ENCODE assay signal across 8 cellular contexts in the genomic region with DNA sequence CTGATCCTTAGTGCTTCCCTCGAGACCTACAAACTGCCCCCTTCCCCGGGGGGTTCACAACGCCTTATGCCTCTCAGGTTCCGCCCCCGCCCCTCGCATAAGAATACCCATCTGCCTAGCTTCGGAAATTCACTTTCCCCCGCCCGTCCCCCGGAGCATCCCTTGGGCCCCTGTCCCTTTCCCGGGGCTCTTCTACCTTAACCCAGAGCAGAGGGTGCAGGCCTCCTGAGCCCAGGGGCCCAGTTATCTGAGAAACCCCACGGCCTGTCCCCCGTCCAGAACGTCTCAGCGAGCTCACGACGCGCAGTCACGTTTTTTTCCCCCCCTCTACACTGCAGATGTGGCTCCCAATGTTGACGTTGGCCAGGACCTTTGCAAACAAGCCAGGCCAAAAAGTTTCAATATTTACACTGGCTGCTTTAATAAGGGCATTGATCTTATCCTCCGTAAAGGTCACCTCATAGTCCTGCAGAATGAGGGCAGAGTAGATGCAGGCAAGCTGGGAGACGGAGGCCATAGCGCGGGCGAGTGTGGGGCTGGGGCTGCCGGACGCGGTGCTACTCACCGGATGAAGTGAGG. TPM values are rescaled to one million over a fixed set of nuclear protein-coding genes. Genes with fewer than 3 reads are reported as not detected.
DNase-seq lines count a peak whose midpoint lies in the region; ATAC-seq and TF ChIP-seq lines count a peak whose summit lies in the region.

No MANE protein-coding gene starts in this region.

- peak; percentile 53 for DNase-seq in activated T-cell treated with anti-CD3 and anti-CD28 coated beads, Interleukin-2, amount 50 U/mL, for 24 hours
- no peak for DNase-seq in activated T-cell treated with anti-CD3 and anti-CD28 coated beads, Interleukin-2, amount 50 U/mL, for 48 hours
- DNase-seq in HCT116 (ENCODE audit: low read depth, low spot score) = no peak
- peak; percentile 70 for DNase-seq in NCI-H146 (lab: John Stamatoyannopoulos, UW)
- DNase-seq in astrocyte of the spinal cord (ENCODE audit: low read depth, low spot score) = no peak
- DNase-seq in stimulated activated CD4-positive, alpha-beta T cell treated with anti-CD3 and anti-CD28 coated beads, Interleukin-1b, Interleukin-23, amount 100 ng/mL, for 48 hours = peak; percentile 25
- DNase-seq in hippocampal formation (lab: John Stamatoyannopoulos, UW) = no peak

- no peaks in the 10 kb centered on the region for H3K9me3 Mint-ChIP-seq in activated T-cell treated with anti-CD3 and anti-CD28 coated beads, Interleukin-2, amount 50 U/mL, for 24 hours

- H3K27ac ChIP-seq in HCT116 (ENCODE audit: low read depth, low read length) (peak overlapping the region; percentile 72), iPS-20b (ENCODE audit: low read length) (no peak overlapping the region)

- ATAC-seq in HCT116 = peak; percentile 34

- POLR2A ChIA-PET in HCT116 (lab: Charles Lee) = interaction anchor here (0.6 to 2.9 kb wide), 6 partner anchors 24 to 198 kb away, joined by 3 to 16 read pairs (median 4); partner anchors contain the start of gene BRCA1

- intact Hi-C loops in HCT116 (cut with micrococcal nuclease) = loop anchor here (1.0 to 2.0 kb wide), 2 partner anchors 44 to 147 kb away; partner anchors contain the start of genes BRCA1 and VAT1

- no peaks in the 10 kb centered on the region for H3K36me3 ChIP-seq in HCT116 (ENCODE audit: control insufficient read depth in 1 of 2, insufficient read depth in 2 of 2, low read length in 2 of 2)
- no peaks in the 10 kb centered on the region for H3K36me3 ChIP-seq in iPS-20b (ENCODE audit: insufficient read depth, low read depth, low read length)

- H3K9me3 ChIP-seq in HCT116 (ENCODE audit: control insufficient read depth in 1 of 2, insufficient read depth in 1 of 2, low read depth in 1 of 2, low read length in 2 of 2) = no peaks in the 10 kb centered on the region
- no peaks in the 10 kb centered on the region for H3K9me3 ChIP-seq in iPS-20b (ENCODE audit: insufficient read depth, low read depth, low read length)

- RAD21 ChIA-PET in HCT116 (lab: Charles Lee; ENCODE audit: low non-redundant PET in 1 of 2, low total read pairs in 2 of 2, uncharacterized antibody in 2 of 2, unreplicated experiment in 2 of 2) = interaction anchor here in 1 of 2 experiments (0.7 kb wide), 1 partner anchor 161 kb away, joined by 5 read pairs; no protein-coding TSS in a partner anchor

- H3K36me3 Mint-ChIP-seq in activated T-cell treated with anti-CD3 and anti-CD28 coated beads, Interleukin-2, amount 50 U/mL, for 24 hours (ENCODE audit: low read depth) = peaks cover 11% of the 10 kb centered on the region

- peak overlapping the region; percentile 90 for H3K4me2 ChIP-seq in HCT116 (ENCODE audit: low read length)

- no peak overlapping the region for H3K27ac Mint-ChIP-seq in activated T-cell treated with anti-CD3 and anti-CD28 coated beads, Interleukin-2, amount 50 U/mL, for 24 hours

- no peaks in the 10 kb centered on the region for H4K20me1 ChIP-seq in HCT116 (ENCODE audit: insufficient read depth)

- in situ Hi-C loops in astrocyte of the spinal cord (cut with HindIII; ENCODE audit: low sequenced_read_pairs) = no loop called here

- TSS peak; percentile 70 for BruUV-seq in HCT116 (replicated peaks; lab: Mats Ljungman, UMichigan)

- CTCF ChIA-PET in HCT116 (lab: Charles Lee) = no interaction called here

- TF ChIP-seq RAD21 in HCT116 (IDR thresholded peaks at IDR 0.05; ENCODE audit: low read depth) = no peak

- H3K4me3 Mint-ChIP-seq in activated T-cell treated with anti-CD3 and anti-CD28 coated beads, Interleukin-2, amount 50 U/mL, for 24 hours = no peak overlapping the region

- TF ChIP-seq CTCF in HCT116 (IDR thresholded peaks at IDR 0.05 in 2 of 3, conservative IDR thresholded peaks at IDR 0.05 in 1 of 3; ENCODE audit: borderline replicate concordance in 1 of 3, insufficient read depth in 1 of 3, low read depth in 2 of 3, low read length in 2 of 3) = no peak
- no peak for TF ChIP-seq CTCF in astrocyte of the spinal cord (IDR thresholded peaks at IDR 0.05; ENCODE audit: low read depth, low read length)

- H2AFZ ChIP-seq in HCT116 (ENCODE audit: low read depth, low read length, poor library complexity, severe bottlenecking) = no peak overlapping the region

- H3K4me1 Mint-ChIP-seq in activated T-cell treated with anti-CD3 and anti-CD28 coated beads, Interleukin-2, amount 50 U/mL, for 24 hours (ENCODE audit: low read depth) = peaks cover 21% of the 10 kb centered on the region

- H3K9ac ChIP-seq in HCT116 (ENCODE audit: low read length) (peak overlapping the region; percentile 86), iPS-20b (ENCODE audit: low read depth, low read length) (peak overlapping the region; percentile 87; the same call in 1 of the 2 replicates)

- no peaks in the 10 kb centered on the region for H3K9me2 ChIP-seq in HCT116 (ENCODE audit: insufficient read depth)

- H3K4me1 ChIP-seq in HCT116 (ENCODE audit: control insufficient read depth in 1 of 2, insufficient read depth in 2 of 2, low read length in 2 of 2) (peaks cover 8 to 23% of the 10 kb centered on the region in 2 experiments), iPS-20b (ENCODE audit: insufficient read depth, low read length) (peaks cover 5% of the 10 kb centered on the region; the same call in 1 of the 2 replicates)

- peak overlapping the region; percentile 76 to 98 for H3K4me3 ChIP-seq in HCT116 (replicated peaks in 1 of 2; ENCODE audit: low read depth in 1 of 2, low read length in 2 of 2)
- peak overlapping the region; percentile 73 for H3K4me3 ChIP-seq in astrocyte of the spinal cord (ENCODE audit: low read depth, low read length)
- peak overlapping the region; percentile 89 for H3K4me3 ChIP-seq in iPS-20b (ENCODE audit: low read length)

- no peak for TF ChIP-seq POLR2A in HCT116 (IDR thresholded peaks at IDR 0.05; ENCODE audit: borderline replicate concordance, extremely low read depth, insufficient read depth, insufficient read length)

- no peaks in the 10 kb centered on the region for H3K27me3 Mint-ChIP-seq in activated T-cell treated with anti-CD3 and anti-CD28 coated beads, Interleukin-2, amount 50 U/mL, for 24 hours

- peaks cover 47% of the 10 kb centered on the region for H3K79me2 ChIP-seq in HCT116 (ENCODE audit: insufficient read depth, low read length)

- H3K27me3 ChIP-seq in HCT116 (ENCODE audit: insufficient read depth, low read length) (no peaks in the 10 kb centered on the region), iPS-20b (ENCODE audit: insufficient read depth, low read length) (no peaks in the 10 kb centered on the region)

TF ChIP-seq in HCT116, 20 proteins besides CTCF, POLR2A, EP300 and RAD21:
- peak; percentile 45; the same call in 1 of the 2 replicates for TF ChIP-seq EGR1 (IDR thresholded peaks at IDR 0.05; ENCODE audit: low read depth)
- TF ChIP-seq MAX (IDR thresholded peaks at IDR 0.05) = peak; percentile 42; the same call in 1 of the 2 replicates
- no peak for TF ChIP-seq POLR2AphosphoS5 (IDR thresholded peaks at IDR 0.05; ENCODE audit: low read depth, low read length)

RNA-seq across cellular contexts. Expression of gene NBR1, which starts 1.4 kb away (rescaled TPM):
- total RNA-seq in HCT116 (2021; ENCODE audit: unreplicated experiment) = 60.8 TPM
- polyA plus RNA-seq in HCT116 (2012) = 40.9 and 46.4 TPM in 2 replicates

RNA-seq across cellular contexts. Expression of gene TMEM106A, which starts 42.0 kb away (rescaled TPM):
- total RNA-seq in HCT116 (2021; ENCODE audit: unreplicated experiment) = 3.5 TPM
- polyA plus RNA-seq in HCT116 (2012) = 1.9 and 2.3 TPM in 2 replicates

RNA-seq across cellular contexts. Expression of gene BRCA1, which starts 44.5 kb away (rescaled TPM):
- total RNA-seq in HCT116 (2021; ENCODE audit: unreplicated experiment) = 44.1 TPM
- 22.2 and 27.2 TPM in 2 replicates for polyA plus RNA-seq in HCT116 (2012)

RNA-seq across cellular contexts. Expression of gene CCDC200, which starts 58.8 kb away (rescaled TPM):
- total RNA-seq in HCT116 (2021; ENCODE audit: unreplicated experiment) = not detected
- 0.52 and 0.85 TPM in 2 replicates for polyA plus RNA-seq in HCT116 (2012)

Comparison
In these comparisons a context has a peak if more than half of its experiments do, and no peak if none do; other contexts are left out.
1. DNase-seq: peak in activated T-cell treated with anti-CD3 and anti-CD28 coated beads, Interleukin-2, amount 50 U/mL, for 24 hours (single experiment), NCI-H146 (single experiment) and stimulated activated CD4-positive, alpha-beta T cell treated with anti-CD3 and anti-CD28 coated beads, Interleukin-1b, Interleukin-23, amount 100 ng/mL, for 48 hours (single experiment); none in activated T-cell treated with anti-CD3 and anti-CD28 coated beads, Interleukin-2, amount 50 U/mL, for 48 hours (0 of 2), HCT116 (single experiment), astrocyte of the spinal cord (single experiment) and hippocampal formation (0 of 2).
2. Peak in every context shown above with its lines, with median percentiles within 50 percentile points of each other: H3K4me3 ChIP-seq.